ENCODE assay signal across 27 cellular contexts in genomic region chrX:20032201-20032600, GRCh38.
"Had no signal": no experiment of that assay in that cellular context is flagged by ENCODE, and none has a peak within 500 bp of the region (broad histone marks: within the 10 kb centered on the region; RNA-seq: fewer than 3 reads in every experiment).

No MANE protein-coding gene starts in this region.

- DNase-seq: colonic mucosa; effector CD8-positive, alpha-beta T cell; endodermal cell; foreskin fibroblast; gastrocnemius medialis; heart left ventricle; kidney; mesenchymal stem cell; midbrain; naive thymus-derived CD4-positive, alpha-beta T cell; nucleus accumbens; ovary; posterior cingulate gyrus; psoas muscle; right cardiac atrium; sigmoid colon; spleen; stimulated activated CD4-positive, alpha-beta T cell treated with anti-CD3 and anti-CD28 coated beads, Interleukin-4, amount 100 ng/mL, for 4 hours; stimulated activated naive CD8-positive, alpha-beta T cell treated with anti-CD3 and anti-CD28 coated beads, Interleukin-15, Interleukin-2, amounts not matched to agents 100 U/mL and 50 U/mL, for 24 hours; substantia nigra; testis; tibial artery; upper lobe of left lung; uterus had no signal

- H3K27ac ChIP-seq: colonic mucosa, epithelial cell of prostate, gastrocnemius medialis, heart left ventricle, hepatocyte, ovary, psoas muscle, sigmoid colon, skin epidermis, spleen, testis, tibial artery, upper lobe of left lung, uterus had no signal
